Comparison of ENCODE assay signal across 10 cellular contexts in the genomic region with DNA sequence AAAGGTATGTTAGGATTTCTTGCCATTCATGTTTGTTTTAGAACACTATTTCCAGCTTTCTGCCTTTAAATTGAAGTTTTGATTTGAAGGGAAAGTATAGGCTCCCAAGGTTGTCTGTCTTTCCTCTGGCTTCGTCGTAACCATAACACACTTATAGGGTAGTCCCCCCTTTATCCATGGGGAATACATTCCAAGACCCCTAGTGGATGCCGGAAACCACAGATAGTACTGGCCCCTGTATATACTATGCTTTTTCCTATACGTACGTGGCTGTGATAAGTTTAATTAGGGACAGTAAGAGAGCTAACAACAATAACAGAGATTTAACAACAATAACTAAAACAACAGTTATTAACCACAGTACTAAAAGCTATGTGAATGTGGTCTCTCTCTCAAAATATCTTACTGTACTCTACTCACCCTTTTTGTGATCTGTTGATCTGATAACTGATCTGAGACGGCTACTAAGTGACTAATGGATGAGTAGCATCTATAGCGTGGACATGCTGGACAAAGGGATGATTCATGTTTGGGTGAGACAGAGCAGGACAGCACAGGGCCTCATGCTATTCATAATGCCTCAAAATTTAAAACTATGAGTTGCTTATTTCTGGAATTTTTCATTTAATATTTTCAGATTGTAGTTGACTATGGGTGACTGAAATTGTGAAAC.
DNase-seq lines count a peak whose midpoint lies in the region; ATAC-seq and TF ChIP-seq lines count a peak whose summit lies in the region.
"Had no signal": no experiment of that assay in that cellular context is flagged by ENCODE, and none has a peak within 500 bp of the region (broad histone marks: within the 10 kb centered on the region; RNA-seq: fewer than 3 reads in every experiment).

No MANE protein-coding gene starts in this region.

- H3K4me3 ChIP-seq in fibroblast of villous mesenchyme (ENCODE audit: low read depth, low read length), result no peak overlapping the region
- H3K4me3 ChIP-seq: thyroid gland had no signal

- DNase-seq in GM03348 (ENCODE audit: low spot score), result peak; percentile 56
- peak; percentile 9 for DNase-seq in fibroblast of villous mesenchyme (ENCODE audit: low read depth)
- DNase-seq in pons (ENCODE audit: low spot score), result peak; percentile 27
- DNase-seq in erythroblast (lab: John Stamatoyannopoulos, UW), result no peak
- no peak for DNase-seq in NCI-H345 treated with DMSO at 0.1 percent for 48 hours (lab: John Stamatoyannopoulos, UW; ENCODE audit: unreplicated experiment)
- DNase-seq: NCI-H1694, thyroid gland had no signal

- no peak for TF ChIP-seq POLR2A in erythroblast (IDR thresholded peaks at IDR 0.05; ENCODE audit: low read length)

- no peak for TF ChIP-seq CTCF in fibroblast of villous mesenchyme (IDR thresholded peaks at IDR 0.05; ENCODE audit: insufficient read depth, low read depth, low read length)

- ATAC-seq in SK-N-SH treated with all-trans-retinoic acid at 6 μM for 48 hours (peak; percentile 96), GM18498 (IDR thresholded peaks at IDR 0.05; ENCODE audit: unreplicated experiment) (no peak), HG03469 (IDR thresholded peaks at IDR 0.05; ENCODE audit: unreplicated experiment) (no peak)

TF ChIP-seq in SK-N-SH treated with all-trans-retinoic acid at 6 μM for 48 hours, 23 proteins besides CTCF, POLR2A, EP300 and RAD21:
- TF ChIP-seq, protein P1, sequence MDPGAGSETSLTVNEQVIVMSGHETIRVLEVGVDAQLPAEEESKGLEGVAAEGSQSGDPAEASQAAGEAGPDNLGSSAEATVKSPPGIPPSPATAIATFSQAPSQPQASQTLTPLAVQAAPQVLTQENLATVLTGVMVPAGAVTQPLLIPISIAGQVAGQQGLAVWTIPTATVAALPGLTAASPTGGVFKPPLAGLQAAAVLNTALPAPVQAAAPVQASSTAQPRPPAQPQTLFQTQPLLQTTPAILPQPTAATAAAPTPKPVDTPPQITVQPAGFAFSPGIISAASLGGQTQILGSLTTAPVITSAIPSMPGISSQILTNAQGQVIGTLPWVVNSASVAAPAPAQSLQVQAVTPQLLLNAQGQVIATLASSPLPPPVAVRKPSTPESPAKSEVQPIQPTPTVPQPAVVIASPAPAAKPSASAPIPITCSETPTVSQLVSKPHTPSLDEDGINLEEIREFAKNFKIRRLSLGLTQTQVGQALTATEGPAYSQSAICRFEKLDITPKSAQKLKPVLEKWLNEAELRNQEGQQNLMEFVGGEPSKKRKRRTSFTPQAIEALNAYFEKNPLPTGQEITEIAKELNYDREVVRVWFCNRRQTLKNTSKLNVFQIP (CRISPR knock-in tag; IDR thresholded peaks at IDR 0.05; ENCODE audit: borderline replicate concordance, low read depth), result peak; percentile 47; the same call in 1 of the 2 replicates
- TF ChIP-seq ZC3H10 (CRISPR knock-in tag; IDR thresholded peaks at IDR 0.05), result peak; percentile 68
- no peak for TF ChIP-seq BACH2 (CRISPR knock-in tag; IDR thresholded peaks at IDR 0.05; ENCODE audit: borderline replicate concordance)
- TF ChIP-seq, protein P2, sequence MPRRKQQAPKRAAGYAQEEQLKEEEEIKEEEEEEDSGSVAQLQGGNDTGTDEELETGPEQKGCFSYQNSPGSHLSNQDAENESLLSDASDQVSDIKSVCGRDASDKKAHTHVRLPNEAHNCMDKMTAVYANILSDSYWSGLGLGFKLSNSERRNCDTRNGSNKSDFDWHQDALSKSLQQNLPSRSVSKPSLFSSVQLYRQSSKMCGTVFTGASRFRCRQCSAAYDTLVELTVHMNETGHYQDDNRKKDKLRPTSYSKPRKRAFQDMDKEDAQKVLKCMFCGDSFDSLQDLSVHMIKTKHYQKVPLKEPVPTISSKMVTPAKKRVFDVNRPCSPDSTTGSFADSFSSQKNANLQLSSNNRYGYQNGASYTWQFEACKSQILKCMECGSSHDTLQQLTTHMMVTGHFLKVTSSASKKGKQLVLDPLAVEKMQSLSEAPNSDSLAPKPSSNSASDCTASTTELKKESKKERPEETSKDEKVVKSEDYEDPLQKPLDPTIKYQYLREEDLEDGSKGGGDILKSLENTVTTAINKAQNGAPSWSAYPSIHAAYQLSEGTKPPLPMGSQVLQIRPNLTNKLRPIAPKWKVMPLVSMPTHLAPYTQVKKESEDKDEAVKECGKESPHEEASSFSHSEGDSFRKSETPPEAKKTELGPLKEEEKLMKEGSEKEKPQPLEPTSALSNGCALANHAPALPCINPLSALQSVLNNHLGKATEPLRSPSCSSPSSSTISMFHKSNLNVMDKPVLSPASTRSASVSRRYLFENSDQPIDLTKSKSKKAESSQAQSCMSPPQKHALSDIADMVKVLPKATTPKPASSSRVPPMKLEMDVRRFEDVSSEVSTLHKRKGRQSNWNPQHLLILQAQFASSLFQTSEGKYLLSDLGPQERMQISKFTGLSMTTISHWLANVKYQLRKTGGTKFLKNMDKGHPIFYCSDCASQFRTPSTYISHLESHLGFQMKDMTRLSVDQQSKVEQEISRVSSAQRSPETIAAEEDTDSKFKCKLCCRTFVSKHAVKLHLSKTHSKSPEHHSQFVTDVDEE (CRISPR knock-in tag; IDR thresholded peaks at IDR 0.05), result peak; percentile 76
- TF ChIP-seq OSR1 (CRISPR knock-in tag; IDR thresholded peaks at IDR 0.05), result no peak
- TF ChIP-seq CSDC2 (CRISPR knock-in tag; IDR thresholded peaks at IDR 0.05), result 0 out of 2 replicates have a peak, but pooled peaks have one; percentile 62
- 0 out of 2 replicates have a peak, but pooled peaks have one; percentile 1 for TF ChIP-seq ZNF8 (CRISPR knock-in tag; IDR thresholded peaks at IDR 0.05)
- TF ChIP-seq ZFP3 (CRISPR knock-in tag; IDR thresholded peaks at IDR 0.05), result peak; percentile 63; the same call in 1 of the 2 replicates
- TF ChIP-seq, protein P3, sequence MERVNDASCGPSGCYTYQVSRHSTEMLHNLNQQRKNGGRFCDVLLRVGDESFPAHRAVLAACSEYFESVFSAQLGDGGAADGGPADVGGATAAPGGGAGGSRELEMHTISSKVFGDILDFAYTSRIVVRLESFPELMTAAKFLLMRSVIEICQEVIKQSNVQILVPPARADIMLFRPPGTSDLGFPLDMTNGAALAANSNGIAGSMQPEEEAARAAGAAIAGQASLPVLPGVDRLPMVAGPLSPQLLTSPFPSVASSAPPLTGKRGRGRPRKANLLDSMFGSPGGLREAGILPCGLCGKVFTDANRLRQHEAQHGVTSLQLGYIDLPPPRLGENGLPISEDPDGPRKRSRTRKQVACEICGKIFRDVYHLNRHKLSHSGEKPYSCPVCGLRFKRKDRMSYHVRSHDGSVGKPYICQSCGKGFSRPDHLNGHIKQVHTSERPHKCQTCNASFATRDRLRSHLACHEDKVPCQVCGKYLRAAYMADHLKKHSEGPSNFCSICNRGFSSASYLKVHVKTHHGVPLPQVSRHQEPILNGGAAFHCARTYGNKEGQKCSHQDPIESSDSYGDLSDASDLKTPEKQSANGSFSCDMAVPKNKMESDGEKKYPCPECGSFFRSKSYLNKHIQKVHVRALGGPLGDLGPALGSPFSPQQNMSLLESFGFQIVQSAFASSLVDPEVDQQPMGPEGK (CRISPR knock-in tag; IDR thresholded peaks at IDR 0.05; ENCODE audit: borderline replicate concordance), result peak; percentile 88; the same call in 1 of the 2 replicates
- TF ChIP-seq ZFP30 (CRISPR knock-in tag; IDR thresholded peaks at IDR 0.05), result no peak
- TF ChIP-seq RARB (CRISPR knock-in tag; IDR thresholded peaks at IDR 0.05), result no peak
- peak; percentile 97 for TF ChIP-seq ISL1 (CRISPR knock-in tag; IDR thresholded peaks at IDR 0.05)
- no peak; the same call in 1 of the 2 replicates for TF ChIP-seq ESRRG (CRISPR knock-in tag; IDR thresholded peaks at IDR 0.05)
- no peak for TF ChIP-seq ZNF70 (CRISPR knock-in tag; IDR thresholded peaks at IDR 0.05)
- no peak for TF ChIP-seq ZNF565 (CRISPR knock-in tag; conservative IDR thresholded peaks at IDR 0.05; ENCODE audit: low read depth)
- no peak for TF ChIP-seq PPARA (CRISPR knock-in tag; IDR thresholded peaks at IDR 0.05; ENCODE audit: borderline replicate concordance)
- TF ChIP-seq, protein P4, sequence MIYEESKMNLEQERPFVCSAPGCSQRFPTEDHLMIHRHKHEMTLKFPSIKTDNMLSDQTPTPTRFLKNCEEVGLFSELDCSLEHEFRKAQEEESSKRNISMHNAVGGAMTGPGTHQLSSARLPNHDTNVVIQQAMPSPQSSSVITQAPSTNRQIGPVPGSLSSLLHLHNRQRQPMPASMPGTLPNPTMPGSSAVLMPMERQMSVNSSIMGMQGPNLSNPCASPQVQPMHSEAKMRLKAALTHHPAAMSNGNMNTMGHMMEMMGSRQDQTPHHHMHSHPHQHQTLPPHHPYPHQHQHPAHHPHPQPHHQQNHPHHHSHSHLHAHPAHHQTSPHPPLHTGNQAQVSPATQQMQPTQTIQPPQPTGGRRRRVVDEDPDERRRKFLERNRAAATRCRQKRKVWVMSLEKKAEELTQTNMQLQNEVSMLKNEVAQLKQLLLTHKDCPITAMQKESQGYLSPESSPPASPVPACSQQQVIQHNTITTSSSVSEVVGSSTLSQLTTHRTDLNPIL (CRISPR knock-in tag; IDR thresholded peaks at IDR 0.05; ENCODE audit: low read depth), result peak; percentile 85; the same call in 1 of the 2 replicates
- peak; percentile 75 for TF ChIP-seq TCF4 (CRISPR knock-in tag; IDR thresholded peaks at IDR 0.05; ENCODE audit: borderline replicate concordance)
- peak; percentile 87 for TF ChIP-seq TOX (CRISPR knock-in tag; IDR thresholded peaks at IDR 0.05; ENCODE audit: borderline replicate concordance)
- TF ChIP-seq, protein P5, sequence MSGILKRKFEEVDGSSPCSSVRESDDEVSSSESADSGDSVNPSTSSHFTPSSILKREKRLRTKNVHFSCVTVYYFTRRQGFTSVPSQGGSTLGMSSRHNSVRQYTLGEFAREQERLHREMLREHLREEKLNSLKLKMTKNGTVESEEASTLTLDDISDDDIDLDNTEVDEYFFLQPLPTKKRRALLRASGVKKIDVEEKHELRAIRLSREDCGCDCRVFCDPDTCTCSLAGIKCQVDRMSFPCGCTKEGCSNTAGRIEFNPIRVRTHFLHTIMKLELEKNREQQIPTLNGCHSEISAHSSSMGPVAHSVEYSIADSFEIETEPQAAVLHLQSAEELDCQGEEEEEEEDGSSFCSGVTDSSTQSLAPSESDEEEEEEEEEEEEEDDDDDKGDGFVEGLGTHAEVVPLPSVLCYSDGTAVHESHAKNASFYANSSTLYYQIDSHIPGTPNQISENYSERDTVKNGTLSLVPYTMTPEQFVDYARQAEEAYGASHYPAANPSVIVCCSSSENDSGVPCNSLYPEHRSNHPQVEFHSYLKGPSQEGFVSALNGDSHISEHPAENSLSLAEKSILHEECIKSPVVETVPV (CRISPR knock-in tag; IDR thresholded peaks at IDR 0.05), result no peak
- TF ChIP-seq SNAI2 (CRISPR knock-in tag; IDR thresholded peaks at IDR 0.05), result no peak
- no peak; the same call in 1 of the 2 replicates for TF ChIP-seq GLIS3 (CRISPR knock-in tag; IDR thresholded peaks at IDR 0.05)
- no peak for TF ChIP-seq ARNTL (CRISPR knock-in tag; IDR thresholded peaks at IDR 0.05; ENCODE audit: borderline replicate concordance, low read depth)

Comparison
In these comparisons a context has a peak if more than half of its experiments do, and no peak if none do; other contexts are left out.
1. DNase-seq: peak in GM03348 (single experiment), fibroblast of villous mesenchyme (single experiment) and pons (single experiment); none in erythroblast (0 of 2) and NCI-H345 treated with DMSO at 0.1 percent for 48 hours (single experiment).